1 cellular context compared by ENCODE assay signal in the genomic region with DNA sequence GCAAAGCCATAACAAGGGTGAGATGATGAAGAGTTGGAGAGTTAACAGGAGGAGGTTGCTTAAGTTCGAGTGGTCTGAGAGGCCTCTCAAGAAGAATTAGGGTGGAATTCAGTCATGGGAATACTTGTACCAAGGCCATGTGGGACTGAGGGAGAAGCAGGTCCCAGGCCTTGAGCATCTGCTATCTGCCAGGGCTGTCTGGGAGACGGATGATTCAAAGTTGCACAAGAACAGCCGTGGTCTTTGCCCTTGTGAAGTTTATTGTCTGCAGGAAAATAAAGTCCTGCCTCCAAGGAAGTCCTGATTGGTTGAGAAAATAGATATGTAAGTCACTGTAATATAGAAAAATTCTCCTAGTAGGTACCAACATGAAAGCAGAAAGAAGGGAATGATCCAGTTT.
TF ChIP-seq lines count a peak whose summit lies in the region.

No MANE protein-coding gene starts in this region.

TF ChIP-seq in HepG2, 621 proteins besides CTCF, POLR2A, EP300 and RAD21 (continued from another document and continues in another):
- TF ChIP-seq CENPX (CRISPR knock-in tag; IDR thresholded peaks at IDR 0.05) (no peak), MAZ (IDR thresholded peaks at IDR 0.05; ENCODE audit: borderline replicate concordance, low read depth, low read length) (no peak), MAZ (CRISPR knock-in tag; IDR thresholded peaks at IDR 0.05; ENCODE audit: low read depth) (no peak), ZNF547 (CRISPR knock-in tag; IDR thresholded peaks at IDR 0.05) (no peak), SMAD9 (CRISPR knock-in tag; IDR thresholded peaks at IDR 0.05) (no peak), PHF21A (CRISPR knock-in tag; IDR thresholded peaks at IDR 0.05) (peak; percentile 63), ARNT (IDR thresholded peaks at IDR 0.05) (no peak), ZNF510 (CRISPR knock-in tag; IDR thresholded peaks at IDR 0.05; ENCODE audit: low read depth) (no peak), ZFAT (CRISPR knock-in tag; conservative IDR thresholded peaks at IDR 0.05) (no peak), ZNF207 (IDR thresholded peaks at IDR 0.05; ENCODE audit: borderline replicate concordance) (no peak), ZNF432 (CRISPR knock-in tag; IDR thresholded peaks at IDR 0.05; ENCODE audit: borderline replicate concordance) (no peak), MYNN (CRISPR knock-in tag; IDR thresholded peaks at IDR 0.05; ENCODE audit: low read depth) (no peak), ZNF674 (CRISPR knock-in tag; IDR thresholded peaks at IDR 0.05; ENCODE audit: low read depth) (no peak), ZNF124 (CRISPR knock-in tag; IDR thresholded peaks at IDR 0.05) (no peak), CREB1 (IDR thresholded peaks at IDR 0.05) (no peak), CREB1 (CRISPR knock-in tag; IDR thresholded peaks at IDR 0.05) (no peak), FIP1L1 (IDR thresholded peaks at IDR 0.05; ENCODE audit: borderline replicate concordance, insufficient read depth, low read depth, low read length) (no peak), ELF3 (CRISPR knock-in tag; IDR thresholded peaks at IDR 0.05) (peak; percentile 49; the same call in 1 of the 2 replicates), CENPT (CRISPR knock-in tag; IDR thresholded peaks at IDR 0.05; ENCODE audit: low read depth) (no peak), ZNF772 (CRISPR knock-in tag; IDR thresholded peaks at IDR 0.05) (no peak), ZNF737 (CRISPR knock-in tag; IDR thresholded peaks at IDR 0.05; ENCODE audit: borderline replicate concordance) (no peak), RARG (CRISPR knock-in tag; IDR thresholded peaks at IDR 0.05; ENCODE audit: low read depth) (no peak), SMYD3 (CRISPR knock-in tag; IDR thresholded peaks at IDR 0.05) (no peak; the same call in 1 of the 2 replicates), NCOR1 (IDR thresholded peaks at IDR 0.05; ENCODE audit: borderline replicate concordance, low read length) (peak; percentile 50; the same call in 1 of the 2 replicates), SETDB1 (CRISPR knock-in tag; IDR thresholded peaks at IDR 0.05; ENCODE audit: borderline replicate concordance) (no peak), HES4 (CRISPR knock-in tag; IDR thresholded peaks at IDR 0.05; ENCODE audit: borderline replicate concordance) (no peak), ZNF10 (CRISPR knock-in tag; IDR thresholded peaks at IDR 0.05; ENCODE audit: borderline replicate concordance, low read depth) (no peak), KDM3A (CRISPR knock-in tag; IDR thresholded peaks at IDR 0.05; ENCODE audit: low read depth) (no peak), MTF1 (CRISPR knock-in tag; IDR thresholded peaks at IDR 0.05) (no peak), CEBPB (IDR thresholded peaks at IDR 0.05; ENCODE audit: borderline replicate concordance, low read depth, low read length) (peak; percentile 86), MED1 (CRISPR knock-in tag; IDR thresholded peaks at IDR 0.05) (peak; percentile 69), XBP1 (CRISPR knock-in tag; IDR thresholded peaks at IDR 0.05) (no peak), PAF1 (CRISPR knock-in tag; IDR thresholded peaks at IDR 0.05) (no peak), AGO1 (IDR thresholded peaks at IDR 0.05; ENCODE audit: low read depth, low read length, poor library complexity, severe bottlenecking) (no peak), PITX1 (CRISPR knock-in tag; IDR thresholded peaks at IDR 0.05) (no peak), MATR3 (CRISPR knock-in tag; IDR thresholded peaks at IDR 0.05) (no peak), SAP130 (CRISPR knock-in tag; IDR thresholded peaks at IDR 0.05; ENCODE audit: low read depth) (no peak), HNF4A (CRISPR knock-in tag; IDR thresholded peaks at IDR 0.05) (peak; percentile 84), CBX5 (CRISPR knock-in tag; IDR thresholded peaks at IDR 0.05; ENCODE audit: borderline replicate concordance) (no peak), MZF1 (CRISPR knock-in tag; IDR thresholded peaks at IDR 0.05; ENCODE audit: borderline replicate concordance) (no peak)
- TF ChIP-seq, protein P1, sequence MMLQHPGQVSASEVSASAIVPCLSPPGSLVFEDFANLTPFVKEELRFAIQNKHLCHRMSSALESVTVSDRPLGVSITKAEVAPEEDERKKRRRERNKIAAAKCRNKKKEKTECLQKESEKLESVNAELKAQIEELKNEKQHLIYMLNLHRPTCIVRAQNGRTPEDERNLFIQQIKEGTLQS (CRISPR knock-in tag; IDR thresholded peaks at IDR 0.05), result no peak
- TF ChIP-seq, protein P2, sequence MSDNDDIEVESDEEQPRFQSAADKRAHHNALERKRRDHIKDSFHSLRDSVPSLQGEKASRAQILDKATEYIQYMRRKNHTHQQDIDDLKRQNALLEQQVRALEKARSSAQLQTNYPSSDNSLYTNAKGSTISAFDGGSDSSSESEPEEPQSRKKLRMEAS (IDR thresholded peaks at IDR 0.05), result peak; percentile 42; the same call in 1 of the 2 replicates
- TF ChIP-seq, protein P3, sequence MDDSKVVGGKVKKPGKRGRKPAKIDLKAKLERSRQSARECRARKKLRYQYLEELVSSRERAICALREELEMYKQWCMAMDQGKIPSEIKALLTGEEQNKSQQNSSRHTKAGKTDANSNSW (CRISPR knock-in tag; IDR thresholded peaks at IDR 0.05; ENCODE audit: borderline replicate concordance), result no peak
- TF ChIP-seq, protein P4, sequence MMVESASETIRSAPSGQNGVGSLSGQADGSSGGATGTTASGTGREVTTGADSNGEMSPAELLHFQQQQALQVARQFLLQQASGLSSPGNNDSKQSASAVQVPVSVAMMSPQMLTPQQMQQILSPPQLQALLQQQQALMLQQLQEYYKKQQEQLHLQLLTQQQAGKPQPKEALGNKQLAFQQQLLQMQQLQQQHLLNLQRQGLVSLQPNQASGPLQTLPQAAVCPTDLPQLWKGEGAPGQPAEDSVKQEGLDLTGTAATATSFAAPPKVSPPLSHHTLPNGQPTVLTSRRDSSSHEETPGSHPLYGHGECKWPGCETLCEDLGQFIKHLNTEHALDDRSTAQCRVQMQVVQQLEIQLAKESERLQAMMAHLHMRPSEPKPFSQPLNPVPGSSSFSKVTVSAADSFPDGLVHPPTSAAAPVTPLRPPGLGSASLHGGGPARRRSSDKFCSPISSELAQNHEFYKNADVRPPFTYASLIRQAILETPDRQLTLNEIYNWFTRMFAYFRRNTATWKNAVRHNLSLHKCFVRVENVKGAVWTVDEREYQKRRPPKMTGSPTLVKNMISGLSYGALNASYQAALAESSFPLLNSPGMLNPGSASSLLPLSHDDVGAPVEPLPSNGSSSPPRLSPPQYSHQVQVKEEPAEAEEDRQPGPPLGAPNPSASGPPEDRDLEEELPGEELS (CRISPR knock-in tag; IDR thresholded peaks at IDR 0.05), result peak; percentile 59
- TF ChIP-seq, protein P5, sequence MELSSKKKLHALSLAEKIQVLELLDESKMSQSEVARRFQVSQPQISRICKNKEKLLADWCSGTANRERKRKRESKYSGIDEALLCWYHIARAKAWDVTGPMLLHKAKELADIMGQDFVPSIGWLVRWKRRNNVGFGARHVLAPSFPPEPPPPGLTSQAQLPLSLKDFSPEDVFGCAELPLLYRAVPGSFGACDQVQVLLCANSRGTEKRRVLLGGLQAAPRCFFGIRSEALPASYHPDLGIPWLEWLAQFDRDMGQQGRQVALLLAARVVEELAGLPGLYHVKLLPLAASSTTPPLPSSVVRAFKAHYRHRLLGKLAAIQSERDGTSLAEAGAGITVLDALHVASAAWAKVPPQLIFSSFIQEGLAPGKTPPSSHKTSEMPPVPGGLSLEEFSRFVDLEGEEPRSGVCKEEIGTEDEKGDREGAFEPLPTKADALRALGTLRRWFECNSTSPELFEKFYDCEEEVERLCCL (CRISPR knock-in tag; IDR thresholded peaks at IDR 0.05; ENCODE audit: borderline replicate concordance), result no peak
- TF ChIP-seq, protein P6, sequence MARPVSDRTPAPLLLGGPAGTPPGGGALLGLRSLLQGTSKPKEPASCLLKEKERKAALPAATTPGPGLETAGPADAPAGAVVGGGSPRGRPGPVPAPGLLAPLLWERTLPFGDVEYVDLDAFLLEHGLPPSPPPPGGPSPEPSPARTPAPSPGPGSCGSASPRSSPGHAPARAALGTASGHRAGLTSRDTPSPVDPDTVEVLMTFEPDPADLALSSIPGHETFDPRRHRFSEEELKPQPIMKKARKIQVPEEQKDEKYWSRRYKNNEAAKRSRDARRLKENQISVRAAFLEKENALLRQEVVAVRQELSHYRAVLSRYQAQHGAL (CRISPR knock-in tag; IDR thresholded peaks at IDR 0.05; ENCODE audit: not compliant biosample characterization), result no peak
- TF ChIP-seq, protein P7, sequence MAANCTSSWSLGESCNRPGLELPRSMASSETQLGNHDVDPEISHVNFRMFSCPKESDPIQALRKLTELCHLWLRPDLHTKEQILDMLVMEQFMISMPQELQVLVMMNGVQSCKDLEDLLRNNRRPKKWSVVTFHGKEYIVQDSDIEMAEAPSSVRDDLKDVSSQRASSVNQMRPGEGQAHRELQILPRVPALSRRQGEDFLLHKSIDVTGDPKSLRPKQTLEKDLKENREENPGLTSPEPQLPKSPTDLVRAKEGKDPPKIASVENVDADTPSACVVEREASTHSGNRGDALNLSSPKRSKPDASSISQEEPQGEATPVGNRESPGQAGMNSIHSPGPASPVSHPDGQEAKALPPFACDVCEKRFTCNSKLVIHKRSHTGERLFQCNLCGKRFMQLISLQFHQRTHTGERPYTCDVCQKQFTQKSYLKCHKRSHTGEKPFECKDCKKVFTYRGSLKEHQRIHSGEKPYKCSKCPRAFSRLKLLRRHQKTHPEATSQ (CRISPR knock-in tag; IDR thresholded peaks at IDR 0.05; ENCODE audit: borderline replicate concordance), result no peak
- TF ChIP-seq, protein P8, sequence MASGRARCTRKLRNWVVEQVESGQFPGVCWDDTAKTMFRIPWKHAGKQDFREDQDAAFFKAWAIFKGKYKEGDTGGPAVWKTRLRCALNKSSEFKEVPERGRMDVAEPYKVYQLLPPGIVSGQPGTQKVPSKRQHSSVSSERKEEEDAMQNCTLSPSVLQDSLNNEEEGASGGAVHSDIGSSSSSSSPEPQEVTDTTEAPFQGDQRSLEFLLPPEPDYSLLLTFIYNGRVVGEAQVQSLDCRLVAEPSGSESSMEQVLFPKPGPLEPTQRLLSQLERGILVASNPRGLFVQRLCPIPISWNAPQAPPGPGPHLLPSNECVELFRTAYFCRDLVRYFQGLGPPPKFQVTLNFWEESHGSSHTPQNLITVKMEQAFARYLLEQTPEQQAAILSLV (CRISPR knock-in tag; IDR thresholded peaks at IDR 0.05; ENCODE audit: borderline replicate concordance), result 0 out of 2 replicates have a peak, but pooled peaks have one; percentile 35
- TF ChIP-seq, protein P9, sequence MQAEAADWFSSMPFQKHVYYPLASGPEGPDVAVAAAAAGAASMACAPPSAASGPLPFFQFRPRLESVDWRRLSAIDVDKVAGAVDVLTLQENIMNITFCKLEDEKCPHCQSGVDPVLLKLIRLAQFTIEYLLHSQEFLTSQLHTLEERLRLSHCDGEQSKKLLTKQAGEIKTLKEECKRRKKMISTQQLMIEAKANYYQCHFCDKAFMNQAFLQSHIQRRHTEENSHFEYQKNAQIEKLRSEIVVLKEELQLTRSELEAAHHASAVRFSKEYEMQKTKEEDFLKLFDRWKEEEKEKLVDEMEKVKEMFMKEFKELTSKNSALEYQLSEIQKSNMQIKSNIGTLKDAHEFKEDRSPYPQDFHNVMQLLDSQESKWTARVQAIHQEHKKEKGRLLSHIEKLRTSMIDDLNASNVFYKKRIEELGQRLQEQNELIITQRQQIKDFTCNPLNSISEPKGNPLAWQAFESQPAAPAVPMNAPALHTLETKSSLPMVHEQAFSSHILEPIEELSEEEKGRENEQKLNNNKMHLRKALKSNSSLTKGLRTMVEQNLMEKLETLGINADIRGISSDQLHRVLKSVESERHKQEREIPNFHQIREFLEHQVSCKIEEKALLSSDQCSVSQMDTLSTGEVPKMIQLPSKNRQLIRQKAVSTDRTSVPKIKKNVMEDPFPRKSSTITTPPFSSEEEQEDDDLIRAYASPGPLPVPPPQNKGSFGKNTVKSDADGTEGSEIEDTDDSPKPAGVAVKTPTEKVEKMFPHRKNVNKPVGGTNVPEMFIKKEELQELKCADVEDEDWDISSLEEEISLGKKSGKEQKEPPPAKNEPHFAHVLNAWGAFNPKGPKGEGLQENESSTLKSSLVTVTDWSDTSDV (CRISPR knock-in tag; IDR thresholded peaks at IDR 0.05), result no peak
- TF ChIP-seq, protein P10, sequence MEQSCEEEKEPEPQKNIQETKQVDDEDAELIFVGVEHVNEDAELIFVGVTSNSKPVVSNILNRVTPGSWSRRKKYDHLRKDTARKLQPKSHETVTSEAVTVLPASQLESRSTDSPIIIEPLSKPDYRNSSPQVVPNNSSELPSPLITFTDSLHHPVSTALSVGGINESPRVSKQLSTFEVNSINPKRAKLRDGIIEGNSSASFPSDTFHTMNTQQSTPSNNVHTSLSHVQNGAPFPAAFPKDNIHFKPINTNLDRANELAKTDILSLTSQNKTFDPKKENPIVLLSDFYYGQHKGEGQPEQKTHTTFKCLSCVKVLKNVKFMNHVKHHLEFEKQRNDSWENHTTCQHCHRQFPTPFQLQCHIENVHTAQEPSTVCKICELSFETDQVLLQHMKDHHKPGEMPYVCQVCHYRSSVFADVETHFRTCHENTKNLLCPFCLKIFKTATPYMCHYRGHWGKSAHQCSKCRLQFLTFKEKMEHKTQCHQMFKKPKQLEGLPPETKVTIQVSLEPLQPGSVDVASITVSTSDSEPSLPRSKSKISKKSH (CRISPR knock-in tag; IDR thresholded peaks at IDR 0.05; ENCODE audit: borderline replicate concordance), result no peak
- TF ChIP-seq, protein P11, sequence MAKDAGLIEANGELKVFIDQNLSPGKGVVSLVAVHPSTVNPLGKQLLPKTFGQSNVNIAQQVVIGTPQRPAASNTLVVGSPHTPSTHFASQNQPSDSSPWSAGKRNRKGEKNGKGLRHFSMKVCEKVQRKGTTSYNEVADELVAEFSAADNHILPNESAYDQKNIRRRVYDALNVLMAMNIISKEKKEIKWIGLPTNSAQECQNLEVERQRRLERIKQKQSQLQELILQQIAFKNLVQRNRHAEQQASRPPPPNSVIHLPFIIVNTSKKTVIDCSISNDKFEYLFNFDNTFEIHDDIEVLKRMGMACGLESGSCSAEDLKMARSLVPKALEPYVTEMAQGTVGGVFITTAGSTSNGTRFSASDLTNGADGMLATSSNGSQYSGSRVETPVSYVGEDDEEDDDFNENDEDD (CRISPR knock-in tag; IDR thresholded peaks at IDR 0.05; ENCODE audit: borderline replicate concordance), result no peak
- TF ChIP-seq, protein P12, sequence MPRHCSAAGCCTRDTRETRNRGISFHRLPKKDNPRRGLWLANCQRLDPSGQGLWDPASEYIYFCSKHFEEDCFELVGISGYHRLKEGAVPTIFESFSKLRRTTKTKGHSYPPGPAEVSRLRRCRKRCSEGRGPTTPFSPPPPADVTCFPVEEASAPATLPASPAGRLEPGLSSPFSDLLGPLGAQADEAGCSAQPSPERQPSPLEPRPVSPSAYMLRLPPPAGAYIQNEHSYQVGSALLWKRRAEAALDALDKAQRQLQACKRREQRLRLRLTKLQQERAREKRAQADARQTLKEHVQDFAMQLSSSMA (CRISPR knock-in tag; IDR thresholded peaks at IDR 0.05), result no peak
- TF ChIP-seq, protein P13, sequence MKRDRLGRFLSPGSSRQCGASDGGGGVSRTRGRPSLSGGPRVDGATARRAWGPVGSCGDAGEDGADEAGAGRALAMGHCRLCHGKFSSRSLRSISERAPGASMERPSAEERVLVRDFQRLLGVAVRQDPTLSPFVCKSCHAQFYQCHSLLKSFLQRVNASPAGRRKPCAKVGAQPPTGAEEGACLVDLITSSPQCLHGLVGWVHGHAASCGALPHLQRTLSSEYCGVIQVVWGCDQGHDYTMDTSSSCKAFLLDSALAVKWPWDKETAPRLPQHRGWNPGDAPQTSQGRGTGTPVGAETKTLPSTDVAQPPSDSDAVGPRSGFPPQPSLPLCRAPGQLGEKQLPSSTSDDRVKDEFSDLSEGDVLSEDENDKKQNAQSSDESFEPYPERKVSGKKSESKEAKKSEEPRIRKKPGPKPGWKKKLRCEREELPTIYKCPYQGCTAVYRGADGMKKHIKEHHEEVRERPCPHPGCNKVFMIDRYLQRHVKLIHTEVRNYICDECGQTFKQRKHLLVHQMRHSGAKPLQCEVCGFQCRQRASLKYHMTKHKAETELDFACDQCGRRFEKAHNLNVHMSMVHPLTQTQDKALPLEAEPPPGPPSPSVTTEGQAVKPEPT (CRISPR knock-in tag; IDR thresholded peaks at IDR 0.05; ENCODE audit: low read depth), result no peak
